9 cellular contexts compared by ENCODE assay signal in the genomic region with DNA sequence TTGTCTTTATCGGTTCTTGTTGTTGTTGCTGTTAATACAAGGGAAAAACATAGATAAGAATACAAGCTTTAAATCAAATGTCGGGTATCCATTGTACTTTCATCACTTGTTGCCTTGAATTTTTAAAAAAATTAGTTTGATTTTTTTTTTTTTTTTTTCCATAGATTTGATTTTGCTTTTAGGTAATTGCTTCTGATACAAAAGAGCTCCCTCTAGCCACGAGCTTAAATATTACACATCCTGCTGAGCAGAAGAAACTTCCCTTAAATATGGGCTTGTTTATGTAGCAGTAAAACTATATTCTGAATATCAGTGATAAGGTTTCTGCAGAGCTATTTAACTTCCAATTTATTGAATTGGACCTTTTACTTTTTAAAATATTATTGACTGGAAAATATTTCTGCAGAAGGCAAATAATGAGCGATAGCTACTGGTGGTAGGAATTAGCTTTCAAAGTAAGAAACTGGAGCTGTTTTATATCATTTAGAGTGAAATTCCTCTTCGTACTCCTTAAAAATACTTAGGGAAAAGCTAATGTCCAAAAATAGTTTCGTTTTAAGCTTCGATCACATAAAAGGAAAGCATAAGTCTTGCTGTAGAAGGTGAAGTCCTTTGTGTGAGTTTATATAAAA.
DNase-seq lines count a peak whose midpoint lies in the region; ATAC-seq and TF ChIP-seq lines count a peak whose summit lies in the region.
"Had no signal": no experiment of that assay in that cellular context is flagged by ENCODE, and none has a peak within 500 bp of the region (broad histone marks: within the 10 kb centered on the region; RNA-seq: fewer than 3 reads in every experiment).

No MANE protein-coding gene starts in this region.

- H3K9ac ChIP-seq in PC-3 (ENCODE audit: low read length): no peak overlapping the region

- peak overlapping the region; percentile 44 for H3K4me2 ChIP-seq in PC-3 (ENCODE audit: low read length)

- H3K36me3 ChIP-seq in PC-3 (ENCODE audit: low read depth, low read length) (no peaks in the 10 kb centered on the region), transverse colon (no peaks in the 10 kb centered on the region)

- H3K4me1 ChIP-seq in PC-3 (ENCODE audit: insufficient read depth, low read length) (no peaks in the 10 kb centered on the region), transverse colon (no peaks in the 10 kb centered on the region)

- ATAC-seq in HG02759 (IDR thresholded peaks at IDR 0.05; ENCODE audit: unreplicated experiment) (peak; percentile 57), PC-3 (0 out of 2 replicates have a peak, but pooled peaks have one; percentile 35), HG03097 (IDR thresholded peaks at IDR 0.05; ENCODE audit: low FRiP score, unreplicated experiment) (no peak), HG02840 (IDR thresholded peaks at IDR 0.05; ENCODE audit: low FRiP score, unreplicated experiment) (no peak)

- POLR2A ChIA-PET in PC-3 (lab: Charles Lee; ENCODE audit: unreplicated experiment): interaction anchor here (0.5 to 0.7 kb wide), 4 partner anchors 24 to 1920 kb away, joined by 4 to 7 read pairs (median 5); no protein-coding TSS in a partner anchor

- intact Hi-C loops in PC-3 (cut with micrococcal nuclease): loop anchor here (1.0 to 5.0 kb wide), 3 partner anchors 130 to 370 kb away; no protein-coding TSS in a partner anchor
- intact Hi-C loops in transverse colon (cut with DNase I; ENCODE audit: low total_unique reads): no loop called here

- no peaks in the 10 kb centered on the region for H3K9me3 ChIP-seq in PC-3 (ENCODE audit: low read length)
- H3K9me3 ChIP-seq in transverse colon: no peaks in the 10 kb centered on the region

- TF ChIP-seq EP300 in transverse colon (IDR thresholded peaks at IDR 0.05; ENCODE audit: low read depth): no peak

- in situ Hi-C loops in transverse colon (cut with MboI; ENCODE audit: low pct_ligation_motif_present in 1 of 4, low pct_unique_long_range_greater_than_20kb in 1 of 4, low sequenced_read_pairs in 3 of 4): no loop called here

- H3F3A ChIP-seq in PC-3 (ENCODE audit: low read length, unreplicated experiment): no peaks in the 10 kb centered on the region

- 49 to 58% methylated on average over 7 of the region's 7 CpGs for WGBS in transverse colon (ENCODE audit: low coverage in 1 of 2), 2 donors

- H3K4me3 ChIP-seq in PC-3 (ENCODE audit: low read length) (no peak overlapping the region), fibroblast of villous mesenchyme (ENCODE audit: low read depth, low read length) (no peak overlapping the region), transverse colon (no peak overlapping the region)

- TF ChIP-seq POLR2A in transverse colon (IDR thresholded peaks at IDR 0.05): no peak

- DNase-seq in NCI-H748 (lab: John Stamatoyannopoulos, UW; ENCODE audit: unreplicated experiment) (peak; percentile 16), NCI-H748 treated with DMSO at 0.1 percent for 48 hours (lab: John Stamatoyannopoulos, UW) (no peak), PC-3 (peak; percentile 66), fibroblast of villous mesenchyme (ENCODE audit: low read depth) (peak; percentile 69), transverse colon (no peak)
- DNase-seq: activated naive CD8-positive, alpha-beta T cell treated with anti-CD3 and anti-CD28 coated beads, Interleukin-2, amount 10 ng/mL, durations not matched to agents 7 days and 5 days had no signal

- H2AFZ ChIP-seq in PC-3 (ENCODE audit: low read length): peak overlapping the region; percentile 66

- 0 out of 2 replicates have a peak, but pooled peaks cover 4% of the 10 kb centered on the region for H3K27me3 ChIP-seq in PC-3 (ENCODE audit: low read length)
- H3K27me3 ChIP-seq in transverse colon: no peaks in the 10 kb centered on the region

- no peaks in the 10 kb centered on the region for H3K9me2 ChIP-seq in PC-3 (replicated peaks; ENCODE audit: low read length)

- no peaks in the 10 kb centered on the region for H3K79me2 ChIP-seq in PC-3 (ENCODE audit: low read length)

- TF ChIP-seq CTCF in PC-3 (conservative IDR thresholded peaks at IDR 0.05; ENCODE audit: low read depth, low read length) (peak; percentile 76), fibroblast of villous mesenchyme (IDR thresholded peaks at IDR 0.05; ENCODE audit: insufficient read depth, low read depth, low read length) (peak; percentile 66), transverse colon (IDR thresholded peaks at IDR 0.05) (peak in 3 of 5 experiments; percentile 19 to 34 (median 31))

- no TSS peak for BruUV-seq in PC-3 (replicated peaks; lab: Mats Ljungman, UMichigan)

- H4K20me1 ChIP-seq in PC-3 (ENCODE audit: low read length): no peaks in the 10 kb centered on the region

- no peak overlapping the region for H3K27ac ChIP-seq in PC-3 (ENCODE audit: low read length)
- no peak overlapping the region for H3K27ac ChIP-seq in transverse colon

- CTCF ChIA-PET in PC-3 (lab: Charles Lee): interaction anchor here (0.6 to 2.2 kb wide), 22 partner anchors 12 to 1694 kb away, joined by 3 to 28 read pairs (median 8); no protein-coding TSS in a partner anchor

Comparison
In these comparisons a context has a peak if more than half of its experiments do, and no peak if none do; other contexts are left out.
1. DNase-seq: peak in NCI-H748 (single experiment), PC-3 (single experiment) and fibroblast of villous mesenchyme (single experiment); none in NCI-H748 treated with DMSO at 0.1 percent for 48 hours (single experiment) and transverse colon (single experiment).
2. ATAC-seq: peak in HG02759 (single experiment) and PC-3 (single experiment); none in HG03097 (single experiment) and HG02840 (single experiment).
3. Peak in every context shown above with its lines, with median percentiles within 50 percentile points of each other: CTCF ChIP-seq.